In genomic region chr9:101587644-101588043, GRCh38 we compare ENCODE assay signal across 32 cellular contexts. TPM values are rescaled to one million over a fixed set of nuclear protein-coding genes. Genes with fewer than 3 reads are reported as not detected.
"Had no signal": no experiment of that assay in that cellular context is flagged by ENCODE, and none has a peak within 500 bp of the region (broad histone marks: within the 10 kb centered on the region; RNA-seq: fewer than 3 reads in every experiment).

No MANE protein-coding gene starts in this region.

- H3K36me3 Mint-ChIP-seq: natural killer cell had no signal

- H3K4me3 ChIP-seq: colonic mucosa, dorsolateral prefrontal cortex, heart right ventricle, left lung, lower lobe of right lung, right atrium auricular region, suprapubic skin, tibial artery, upper lobe of right lung had no signal

- DNase-seq: activated CD4-positive, alpha-beta T cell treated with anti-CD3 and anti-CD28 coated beads for 4 hours; activated CD4-positive, alpha-beta T cell treated with anti-CD3 and anti-CD28 coated beads, Interleukin-2, amount 50 U/mL, for 48 hours; activated CD4-positive, CD25-positive, alpha-beta regulatory T cell; activated CD8-positive, alpha-beta memory T cell treated with anti-CD3 and anti-CD28 coated beads for 24 hours; activated effector memory CD4-positive, alpha-beta T cell treated with Interleukin-2 at 50 U/mL for 16 hours; activated naive CD4-positive, alpha-beta T cell treated with Interleukin-2 at 50 U/mL for 16 hours; anterior cingulate cortex; colonic mucosa; dorsolateral prefrontal cortex; effector memory CD4-positive, alpha-beta T cell; foreskin melanocyte; heart right ventricle; kidney glomerular epithelial cell; left lung; lower lobe of right lung; mesendoderm; natural killer cell; stimulated activated CD4-positive, alpha-beta T cell treated with anti-CD3 and anti-CD28 coated beads, Interleukin-15, amount 100 ng/mL, for 24 hours; stimulated activated CD4-positive, alpha-beta T cell treated with anti-CD3 and anti-CD28 coated beads, Interleukin-2, amount 100 ng/mL, for 24 hours; stimulated activated naive CD4-positive, alpha-beta T cell; tibial artery; upper lobe of right lung had no signal

- H3K27me3 Mint-ChIP-seq: activated naive CD8-positive, alpha-beta T cell had no signal

- H3K4me1 Mint-ChIP-seq: natural killer cell had no signal

- ATAC-seq: esophagus mucosa, heart right ventricle, left lung, lower lobe of right lung, natural killer cell, upper lobe of right lung had no signal

- H3K27ac Mint-ChIP-seq: activated naive CD8-positive, alpha-beta T cell; natural killer cell; T-helper 2 cell treated with Interferon-gamma antibody and Interleukin-4, amounts not matched to agents 5 μg/mL and 100 μg/mL, for 36 hours had no signal

- H3K4me3 Mint-ChIP-seq: activated naive CD8-positive, alpha-beta T cell; natural killer cell; T-helper 2 cell treated with Interferon-gamma antibody and Interleukin-4, amounts not matched to agents 5 μg/mL and 100 μg/mL, for 36 hours had no signal

- H3K9me3 Mint-ChIP-seq: natural killer cell; T-helper 2 cell treated with Interferon-gamma antibody and Interleukin-4, amounts not matched to agents 5 μg/mL and 100 μg/mL, for 36 hours had no signal

RNA-seq across cellular contexts. Expression of gene PPP3R2, which starts 7.1 kb away (rescaled TPM):
- total RNA-seq: colonic mucosa, endothelial cell of umbilical vein, esophagus mucosa, glomerular endothelial cell, heart right ventricle, left lung, lower lobe of right lung, mononuclear cell, natural killer cell, omental fat pad, pulmonary artery endothelial cell, right atrium auricular region, suprapubic skin, upper lobe of right lung had no signal
